ENCODE assay signal across 14 cellular contexts in the genomic region with DNA sequence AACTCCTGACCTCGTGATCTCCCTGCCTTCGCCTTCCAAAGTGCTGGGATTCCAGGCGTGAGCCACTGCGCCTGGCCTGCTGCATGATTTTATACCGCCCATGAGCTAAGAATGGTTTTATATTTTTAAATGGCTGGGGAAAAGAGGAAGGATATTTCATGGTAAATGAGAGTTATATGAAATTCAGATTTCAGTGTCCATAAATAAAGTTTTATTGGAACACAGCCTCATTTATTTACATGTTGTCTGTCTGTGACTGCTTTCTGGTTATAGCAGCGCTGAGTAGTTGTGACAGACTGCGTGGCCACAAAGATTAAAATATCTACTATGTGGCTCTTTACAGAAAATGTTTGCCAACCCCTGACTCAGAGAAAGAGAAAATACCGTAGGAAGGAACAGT. TPM values are rescaled to one million over a fixed set of nuclear protein-coding genes. Genes with fewer than 3 reads are reported as not detected.
DNase-seq lines count a peak whose midpoint lies in the region; ATAC-seq, FAIRE-seq and TF ChIP-seq lines count a peak whose summit lies in the region.
"Had no signal": no experiment of that assay in that cellular context is flagged by ENCODE, and none has a peak within 500 bp of the region (broad histone marks: within the 10 kb centered on the region; RNA-seq: fewer than 3 reads in every experiment).

No MANE protein-coding gene starts in this region.

- peaks cover 29% of the 10 kb centered on the region for H3K36me3 Mint-ChIP-seq in T-helper 2 cell treated with Interferon-gamma antibody and Interleukin-4, amounts not matched to agents 5 μg/mL and 100 μg/mL, for 36 hours (ENCODE audit: low read depth)

- H3K27me3 Mint-ChIP-seq in T-helper 2 cell treated with Interferon-gamma antibody and Interleukin-4, amounts not matched to agents 5 μg/mL and 100 μg/mL, for 36 hours (ENCODE audit: low read depth), result peaks cover 1% of the 10 kb centered on the region

- H3K36me3 ChIP-seq in left ventricle myocardium inferior, result peaks cover 44% of the 10 kb centered on the region
- H3K36me3 ChIP-seq in endothelial cell of umbilical vein (ENCODE audit: control insufficient read depth in 2 of 2, extremely low read depth in 1 of 2, insufficient read depth in 2 of 2, low read length in 2 of 2), result peaks cover 9% of the 10 kb centered on the region in 2 experiments

- BruUV-seq in endothelial cell of umbilical vein (replicated peaks; lab: Mats Ljungman, UMichigan), result TSS peak; percentile 13

- H3K27ac Mint-ChIP-seq in T-helper 2 cell treated with Interferon-gamma antibody and Interleukin-4, amounts not matched to agents 5 μg/mL and 100 μg/mL, for 36 hours, result peak overlapping the region; percentile 60

- H4K20me1 ChIP-seq in endothelial cell of umbilical vein (replicated peaks; ENCODE audit: control insufficient read depth, extremely low read depth, insufficient read depth, low read length), result peaks cover 2% of the 10 kb centered on the region

- no peak for ATAC-seq in Right ventricle myocardium superior (ENCODE audit: poor library complexity)
- ATAC-seq in GM19035 (IDR thresholded peaks at IDR 0.05; ENCODE audit: unreplicated experiment), result no peak
- ATAC-seq in HG02678 (IDR thresholded peaks at IDR 0.05; ENCODE audit: unreplicated experiment), result no peak

- H3K4me1 ChIP-seq in left ventricle myocardium inferior, result peaks cover 31% of the 10 kb centered on the region
- peaks cover 8% of the 10 kb centered on the region for H3K4me1 ChIP-seq in endothelial cell of umbilical vein (ENCODE audit: control insufficient read depth, extremely low read depth, insufficient read depth, low read length)
- H3K4me1 ChIP-seq: BE2C had no signal

- H3K4me1 Mint-ChIP-seq in T-helper 2 cell treated with Interferon-gamma antibody and Interleukin-4, amounts not matched to agents 5 μg/mL and 100 μg/mL, for 36 hours (ENCODE audit: low read depth), result peaks cover 10% of the 10 kb centered on the region

- TF ChIP-seq POLR2A in endothelial cell of umbilical vein (IDR thresholded peaks at IDR 0.05; ENCODE audit: low read depth, low read length), result no peak

- no peak for FAIRE-seq in endothelial cell of umbilical vein (lab: Jason Lieb, UNC)
- FAIRE-seq: colon, keratinocyte had no signal

- no peaks in the 10 kb centered on the region for H3K9me3 Mint-ChIP-seq in T-helper 2 cell treated with Interferon-gamma antibody and Interleukin-4, amounts not matched to agents 5 μg/mL and 100 μg/mL, for 36 hours

- H3K9me1 ChIP-seq in endothelial cell of umbilical vein (replicated peaks; ENCODE audit: control insufficient read depth, extremely low read depth, insufficient read depth, low read length), result no peaks in the 10 kb centered on the region

- intact Hi-C loops in left ventricle myocardium inferior (cut with micrococcal nuclease), result no loop called here
- intact Hi-C loops in Right ventricle myocardium superior (cut with DNase I), result no loop called here
- intact Hi-C loops in endothelial cell of umbilical vein (cut with micrococcal nuclease), result no loop called here

- dilution Hi-C loops in endothelial cell of umbilical vein (cut with MboI; ENCODE audit: extremely low pct_ligation_motif_present, low sequenced_read_pairs), result no loop called here

- H3K27me3 ChIP-seq in left ventricle myocardium inferior (ENCODE audit: low read depth), result peaks cover 2% of the 10 kb centered on the region
- H3K27me3 ChIP-seq in endothelial cell of umbilical vein (ENCODE audit: control insufficient read depth in 2 of 2, insufficient read depth in 2 of 2, low read length in 2 of 2), result no peaks in the 10 kb centered on the region
- H3K27me3 ChIP-seq: BE2C had no signal

- POLR2A ChIA-PET in endothelial cell of umbilical vein (lab: Charles Lee), result interaction anchor here (0.7 kb wide), 1 partner anchor 471 kb away, joined by 3 read pairs; no protein-coding TSS in a partner anchor

- H3K4me3 Mint-ChIP-seq in T-helper 2 cell treated with Interferon-gamma antibody and Interleukin-4, amounts not matched to agents 5 μg/mL and 100 μg/mL, for 36 hours, result peak overlapping the region; percentile 94

- no peak overlapping the region for H3K4me2 ChIP-seq in endothelial cell of umbilical vein (ENCODE audit: insufficient read depth, low read length)

- H3K9ac ChIP-seq in endothelial cell of umbilical vein (replicated peaks; ENCODE audit: extremely low read depth, insufficient read depth, low read length), result no peak overlapping the region

- CTCF ChIA-PET in endothelial cell of umbilical vein (lab: Charles Lee), result interaction anchor here (1.2 kb wide), 1 partner anchor 10 kb away, joined by 3 read pairs; no protein-coding TSS in a partner anchor

- H3K4me3 ChIP-seq in left ventricle myocardium inferior (peak overlapping the region; percentile 98), endothelial cell of umbilical vein (replicated peaks in 1 of 3; ENCODE audit: insufficient read depth in 1 of 3, low read depth in 1 of 3, low read length in 3 of 3) (no peak overlapping the region), foreskin fibroblast (ENCODE audit: low read depth in 1 of 2, low read length in 2 of 2) (no peak overlapping the region)

- TF ChIP-seq CTCF in left ventricle myocardium inferior (IDR thresholded peaks at IDR 0.05; ENCODE audit: borderline replicate concordance) (no peak), endothelial cell of umbilical vein (IDR thresholded peaks at IDR 0.05; ENCODE audit: extremely low read depth in 1 of 2, insufficient read depth in 1 of 2, low read depth in 1 of 2, low read length in 2 of 2) (no peak), foreskin fibroblast (IDR thresholded peaks at IDR 0.05; ENCODE audit: low read depth, low read length) (no peak)

- H3K9me3 ChIP-seq in left ventricle myocardium inferior (replicated peaks), result no peaks in the 10 kb centered on the region
- no peaks in the 10 kb centered on the region for H3K9me3 ChIP-seq in endothelial cell of umbilical vein (replicated peaks; ENCODE audit: control insufficient read depth, insufficient read depth, low read length)
- H3K9me3 ChIP-seq: BE2C had no signal

- H3K27ac ChIP-seq in left ventricle myocardium inferior (replicated peaks), result peak overlapping the region; percentile 100
- H3K27ac ChIP-seq in endothelial cell of umbilical vein (ENCODE audit: insufficient read depth, low read depth, low read length), result no peak overlapping the region

- DNase-seq in left ventricle myocardium inferior (no peak), Right ventricle myocardium superior (no peak), endothelial cell of umbilical vein (ENCODE audit: low read depth, low spot score) (no peak), foreskin fibroblast (no peak)
- DNase-seq in T-helper 2 cell treated with Interferon-gamma antibody and Interleukin-4, amounts not matched to agents 5 μg/mL and 100 μg/mL, for 36 hours (ENCODE audit: low spot score), result no peak
- no peak for DNase-seq in stimulated activated CD4-positive, alpha-beta T cell treated with anti-CD3 and anti-CD28 coated beads, Interleukin-4, amount 100 ng/mL, for 1 hour
- DNase-seq: activated effector memory CD4-positive, alpha-beta T cell treated with Interleukin-2 at 50 U/mL for 16 hours; BE2C; foreskin melanocyte; NCI-H226 had no signal

- H3K79me2 ChIP-seq in endothelial cell of umbilical vein (ENCODE audit: control insufficient read depth, insufficient read depth, low read length), result peaks cover 37% of the 10 kb centered on the region

- H2AFZ ChIP-seq in endothelial cell of umbilical vein (ENCODE audit: low read depth, low read length), result no peak overlapping the region

TF ChIP-seq in endothelial cell of umbilical vein, 7 proteins besides CTCF, POLR2A, EP300 and RAD21:
- TF ChIP-seq EZH2 (IDR thresholded peaks at IDR 0.05; ENCODE audit: borderline replicate concordance, low read depth, low read length, severe bottlenecking) (no peak), JUN (IDR thresholded peaks at IDR 0.05; ENCODE audit: borderline replicate concordance, insufficient read depth, insufficient read length, low read depth) (no peak), MYC (IDR thresholded peaks at IDR 0.05; ENCODE audit: low read depth, low read length) (no peak), FOS (IDR thresholded peaks at IDR 0.05; ENCODE audit: borderline replicate concordance, insufficient read depth, low read length) (no peak), POLR2AphosphoS5 (IDR thresholded peaks at IDR 0.05; ENCODE audit: insufficient read depth, low read depth, low read length) (no peak), GATA2 (IDR thresholded peaks at IDR 0.05; ENCODE audit: insufficient read depth, insufficient read length, low read depth, low read length) (no peak)
- TF ChIP-seq, protein P1, sequence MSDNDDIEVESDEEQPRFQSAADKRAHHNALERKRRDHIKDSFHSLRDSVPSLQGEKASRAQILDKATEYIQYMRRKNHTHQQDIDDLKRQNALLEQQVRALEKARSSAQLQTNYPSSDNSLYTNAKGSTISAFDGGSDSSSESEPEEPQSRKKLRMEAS (IDR thresholded peaks at IDR 0.05; ENCODE audit: insufficient read depth, insufficient read length), result no peak

RNA-seq across cellular contexts. Expression of gene TRRAP, which starts 2.2 kb away (rescaled TPM):
- total RNA-seq in left ventricle myocardium inferior (15.5 TPM), Right ventricle myocardium superior (13.7 TPM), endothelial cell of umbilical vein (39.8 and 45.8 TPM in 2 replicates)
- polyA plus RNA-seq in endothelial cell of umbilical vein, result 19.4 and 21.8 TPM in 2 replicates
- 21.0 and 22.2 TPM in 2 replicates for polyA plus RNA-seq in endothelial cell of umbilical vein (2011; cell fraction: cytosol; rRNA removed)
- 51.0 and 56.4 TPM in 2 replicates for polyA plus RNA-seq in endothelial cell of umbilical vein (2011; cell fraction: nucleus; rRNA removed)
- polyA plus RNA-seq in endothelial cell of umbilical vein (2012), result 20.4 and 23.6 TPM in 2 replicates
- 64.6 and 76.9 TPM in 2 replicates for polyA minus RNA-seq in endothelial cell of umbilical vein
- 27.4 TPM for polyA minus RNA-seq in endothelial cell of umbilical vein (2011; cell fraction: cytosol; rRNA and poly(A)+ RNA removed)
- 84.0 and 89.3 TPM in 2 replicates for polyA minus RNA-seq in endothelial cell of umbilical vein (2011; cell fraction: nucleus; rRNA and poly(A)+ RNA removed)

RNA-seq across cellular contexts. Expression of gene TMEM130, which starts 10.7 kb away (rescaled TPM):
- total RNA-seq in left ventricle myocardium inferior (not detected), Right ventricle myocardium superior (not detected), endothelial cell of umbilical vein (not detected in 2 replicates)
- polyA plus RNA-seq in endothelial cell of umbilical vein, result not detected in 2 replicates
- not detected in 2 replicates for polyA plus RNA-seq in endothelial cell of umbilical vein (2011; cell fraction: cytosol; rRNA removed)
- polyA plus RNA-seq in endothelial cell of umbilical vein (2011; cell fraction: nucleus; rRNA removed), result not detected in 2 replicates
- not detected in 2 replicates for polyA plus RNA-seq in endothelial cell of umbilical vein (2012)
- polyA minus RNA-seq in endothelial cell of umbilical vein, result not detected in 2 replicates
- not detected for polyA minus RNA-seq in endothelial cell of umbilical vein (2011; cell fraction: cytosol; rRNA and poly(A)+ RNA removed)
- not detected in 2 replicates for polyA minus RNA-seq in endothelial cell of umbilical vein (2011; cell fraction: nucleus; rRNA and poly(A)+ RNA removed)
- polyA plus RNA-seq: keratinocyte had no signal
